ENCODE assay signal across 8 cellular contexts in the genomic region with DNA sequence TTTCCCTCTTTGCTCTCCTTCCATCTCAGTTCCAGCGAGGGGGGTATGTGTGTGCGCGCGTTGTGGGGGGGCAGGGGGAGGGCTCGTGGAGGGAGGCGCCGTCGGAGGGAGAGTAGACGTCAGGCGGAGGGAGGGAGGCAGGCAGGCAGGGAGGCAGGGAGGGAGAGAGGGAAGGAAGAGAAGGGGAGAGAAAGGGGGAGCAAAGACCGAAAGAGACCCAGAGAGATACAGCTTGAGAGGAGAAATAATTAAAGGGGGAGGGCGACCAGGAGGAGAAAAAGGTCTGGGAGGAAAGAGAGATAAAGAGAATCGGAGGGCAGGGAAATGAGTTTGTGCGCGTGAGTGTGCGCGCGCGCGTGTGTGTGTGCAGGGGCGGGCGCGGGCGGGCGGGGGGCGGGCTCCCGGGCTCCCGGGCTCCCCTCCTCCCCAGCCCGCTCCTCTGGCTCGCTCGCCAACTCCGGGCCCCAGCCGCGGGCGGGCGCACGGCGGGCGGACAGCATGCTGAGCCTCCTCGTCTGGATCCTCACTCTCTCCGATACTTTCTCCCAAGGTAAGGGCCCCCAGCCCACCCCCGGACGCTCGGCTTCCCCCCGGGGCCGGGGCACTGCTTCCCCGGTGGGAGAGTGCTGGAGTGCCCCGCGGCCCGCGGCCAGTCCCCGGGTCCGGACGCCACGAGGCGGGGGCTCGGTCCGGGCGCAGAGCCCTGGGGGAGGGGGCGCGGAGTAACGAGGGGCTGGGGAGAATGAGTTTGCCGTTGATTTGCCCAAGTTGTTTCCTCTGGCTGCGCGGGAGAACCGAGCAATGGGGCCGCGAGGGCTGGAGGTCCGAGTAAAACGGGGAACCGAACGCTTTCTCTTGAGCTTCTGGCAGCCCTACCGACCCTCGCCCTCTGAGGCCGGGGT. TPM values are rescaled to one million over a fixed set of nuclear protein-coding genes. Genes with fewer than 3 reads are reported as not detected.
DNase-seq lines count a peak whose midpoint lies in the region; ATAC-seq and TF ChIP-seq lines count a peak whose summit lies in the region.

A gene (plus strand): TSS at position 467 of the 902 bp plus-strand sequence. CDS start 32 bp downstream, at position 499.

- intact Hi-C loops in Calu3 (cut with micrococcal nuclease; ENCODE audit: unreplicated experiment) (loop anchor here (2.0 kb wide), 1 partner anchor 119 kb away; no protein-coding TSS in a partner anchor), ascending aorta (cut with DNase I) (loop anchor here (1.0 to 2.0 kb wide), 3 partner anchors 18 to 131 kb away; no protein-coding TSS in a partner anchor)

- H3K27me3 ChIP-seq in ascending aorta: no peaks in the 10 kb centered on the region
- H3K27me3 ChIP-seq in rectal smooth muscle tissue (ENCODE audit: control insufficient read depth, insufficient read depth, low read length): no peaks in the 10 kb centered on the region

- H3K27ac ChIP-seq in ascending aorta: peak within 1 kb of the TSS; percentile 97
- peak within 1 kb of the TSS; percentile 87 for H3K27ac ChIP-seq in rectal smooth muscle tissue (ENCODE audit: low read depth, low read length)

- peak within 1 kb of the TSS; percentile 97 for H3K27ac Mint-ChIP-seq in Calu3 (ENCODE audit: unreplicated experiment)

- H3K4me3 Mint-ChIP-seq in Calu3 (ENCODE audit: low read depth, unreplicated experiment): peak within 1 kb of the TSS; percentile 93

- H3K9me3 ChIP-seq in ascending aorta: no peaks in the 10 kb centered on the region

- TF ChIP-seq CTCF in Calu3 (IDR thresholded peaks at IDR 0.05; ENCODE audit: unreplicated experiment): no peak
- no peak for TF ChIP-seq CTCF in ascending aorta (IDR thresholded peaks at IDR 0.05)

- H3K36me3 Mint-ChIP-seq in Calu3 (ENCODE audit: insufficient read depth, unreplicated experiment): peaks cover 33% of the 10 kb centered on the region

- no peak for ATAC-seq in HG02981 (IDR thresholded peaks at IDR 0.05; ENCODE audit: unreplicated experiment)
- no peak for ATAC-seq in HG03108 (IDR thresholded peaks at IDR 0.05; ENCODE audit: unreplicated experiment)
- ATAC-seq in HG03378 (IDR thresholded peaks at IDR 0.05; ENCODE audit: unreplicated experiment): no peak

- H3K27me3 Mint-ChIP-seq in Calu3 (ENCODE audit: unreplicated experiment): peaks cover 13% of the 10 kb centered on the region

- DNase-seq in Calu3 (peak; percentile 57), LoVo (ENCODE audit: low spot score) (peak; percentile 45), ascending aorta (ENCODE audit: low spot score in 2 of 2) (peak in 1 of 2 donors; percentile 81), hepatic stellate cell (ENCODE audit: low spot score) (peak; percentile 72)

- H3K4me1 ChIP-seq in ascending aorta (peaks cover 5 to 39% of the 10 kb centered on the region in 2 donors), rectal smooth muscle tissue (ENCODE audit: control insufficient read depth, insufficient read depth, low read length) (peaks cover 20% of the 10 kb centered on the region)

- H3K36me3 ChIP-seq in ascending aorta (no peaks in the 10 kb centered on the region), rectal smooth muscle tissue (ENCODE audit: control insufficient read depth, insufficient read depth, low read length) (no peaks in the 10 kb centered on the region)

- peak within 1 kb of the TSS; percentile 25 for H3K9ac ChIP-seq in rectal smooth muscle tissue (ENCODE audit: low read length)

- peaks cover 36% of the 10 kb centered on the region for H3K4me1 Mint-ChIP-seq in Calu3 (ENCODE audit: low read depth, unreplicated experiment)

- peak within 1 kb of the TSS; percentile 87 to 94 for H3K4me3 ChIP-seq in ascending aorta
- H3K4me3 ChIP-seq in rectal smooth muscle tissue (ENCODE audit: low read length): peak within 1 kb of the TSS; percentile 72

- no peaks in the 10 kb centered on the region for H3K9me3 Mint-ChIP-seq in Calu3 (ENCODE audit: low read depth, unreplicated experiment)

- CTCF ChIA-PET in Calu3 (lab: Charles Lee): interaction anchor here (0.6 to 6.3 kb wide), 11 partner anchors 8 to 741 kb away, joined by 3 to 137 read pairs (median 11); no protein-coding TSS in a partner anchor

- no TSS peak for BruUV-seq in Calu3 (replicated peaks; lab: Mats Ljungman, UMichigan)

RNA-seq across cellular contexts. Expression of the gene that starts here (rescaled TPM):
- 19.0 and 31.4 TPM in 2 replicates for total RNA-seq in Calu3 (2022)
- 114 TPM for total RNA-seq in ascending aorta
